Comparison of ENCODE assay signal across 33 cellular contexts in the genomic region with DNA sequence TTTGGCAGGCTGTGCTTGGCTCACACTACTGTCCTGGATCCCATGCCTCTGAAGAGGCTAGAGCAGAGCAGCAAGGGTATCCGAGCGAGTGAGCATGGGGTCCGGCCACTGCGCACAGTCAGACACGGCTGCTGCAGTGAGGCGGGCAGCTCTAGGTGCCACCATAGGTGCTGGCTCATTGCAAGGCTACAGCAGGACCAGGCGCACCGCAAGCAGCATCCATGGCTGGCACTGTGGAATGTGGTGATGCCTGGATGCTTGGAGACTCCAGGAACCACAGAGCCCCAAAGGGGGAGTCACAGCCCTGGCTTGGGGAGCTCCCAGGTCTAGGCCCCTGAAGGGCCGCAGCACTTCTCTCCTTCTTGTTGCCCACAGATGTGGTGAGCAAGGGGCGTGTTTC. TPM values are rescaled to one million over a fixed set of nuclear protein-coding genes. Genes with fewer than 3 reads are reported as not detected.
DNase-seq lines count a peak whose midpoint lies in the region; ATAC-seq, FAIRE-seq and TF ChIP-seq lines count a peak whose summit lies in the region.
"Had no signal": no experiment of that assay in that cellular context is flagged by ENCODE, and none has a peak within 500 bp of the region (broad histone marks: within the 10 kb centered on the region; RNA-seq: fewer than 3 reads in every experiment).

No MANE protein-coding gene starts in this region.

- BruUV-seq in OCI-LY7 (replicated peaks; lab: Mats Ljungman, UMichigan): no TSS peak

- H2BK5ac ChIP-seq in neuronal stem cell (ENCODE audit: low read length): no peak overlapping the region

- no peak overlapping the region for H2BK120ac ChIP-seq in neuronal stem cell (ENCODE audit: low read depth, low read length)

- no peak overlapping the region for H2BK12ac ChIP-seq in neuronal stem cell (ENCODE audit: low read length)

- H3K36me3 Mint-ChIP-seq in activated naive CD4-positive, alpha-beta T cell treated with anti-CD3 and anti-CD28 coated beads for 36 hours (ENCODE audit: low read depth): no peaks in the 10 kb centered on the region
- no peaks in the 10 kb centered on the region for H3K36me3 Mint-ChIP-seq in activated CD8-positive, alpha-beta T cell treated with anti-CD3 and anti-CD28 coated beads for 36 hours (ENCODE audit: low read depth)
- H3K36me3 Mint-ChIP-seq: brain; stimulated activated naive B cell treated with anti-CD40 and anti-IgM and Interleukin-4, amounts not matched to agents 10 μg/mL and 1 μg/mL and 100 μg/mL, for 72 hours had no signal

- no peak for DNase-seq in A549 (ENCODE audit: low read depth in 1 of 2, low spot score in 1 of 2)
- DNase-seq in M059J (ENCODE audit: low read depth): peak; percentile 71
- peak; percentile 11 for DNase-seq in amniotic epithelial cell (ENCODE audit: low read depth)
- DNase-seq in neuronal stem cell (ENCODE audit: low spot score): no peak
- DNase-seq in OCI-LY7 (ENCODE audit: low spot score): no peak
- no peak for DNase-seq in superior temporal gyrus (ENCODE audit: extremely low spot score)
- DNase-seq in activated naive CD4-positive, alpha-beta T cell treated with anti-CD3 and anti-CD28 coated beads for 36 hours: no peak
- DNase-seq in activated CD8-positive, alpha-beta T cell treated with anti-CD3 and anti-CD28 coated beads for 36 hours: no peak
- DNase-seq: 8988T; activated CD4-positive, alpha-beta T cell treated with anti-CD3 and anti-CD28 coated beads for 4 hours; activated gamma-delta T cell; activated T-cell treated with anti-CD3 and anti-CD28 coated beads, Interleukin-2, amount 50 U/mL, for 24 hours; GF-D8; heart right ventricle; lower lobe of right lung; mucosa of descending colon; NCI-H1105 treated with DMSO at 0.1 percent for 48 hours; NCI-H2029; nephron progenitor cell; RPMI8226; stimulated activated CD4-positive, alpha-beta T cell treated with anti-CD3 and anti-CD28 coated beads, Interleukin-12 subunit alpha, Interleukin-12 subunit beta, amount 100 ng/mL, for 4 hours; stimulated activated CD4-positive, alpha-beta T cell treated with anti-CD3 and anti-CD28 coated beads, Interleukin-4, amount 100 ng/mL, for 24 hours; stimulated activated naive B cell treated with anti-CD40 and anti-IgM and Interleukin-4, amounts not matched to agents 10 μg/mL and 1 μg/mL and 100 μg/mL, for 72 hours; T-helper 17 cell had no signal

- no peaks in the 10 kb centered on the region for H4K20me1 ChIP-seq in OCI-LY7 (ENCODE audit: insufficient read depth, low read length)

- H2AFZ ChIP-seq in neuronal stem cell (ENCODE audit: low read length): no peak overlapping the region
- no peak overlapping the region for H2AFZ ChIP-seq in OCI-LY7 (ENCODE audit: low read length)

- no peaks in the 10 kb centered on the region for H3K79me1 ChIP-seq in neuronal stem cell (ENCODE audit: low read depth, low read length)

- H3K36me3 ChIP-seq in neuronal stem cell (replicated peaks in 1 of 2; ENCODE audit: control insufficient read depth in 2 of 2, insufficient read depth in 2 of 2, low read length in 2 of 2) (no peaks in the 10 kb centered on the region), OCI-LY7 (ENCODE audit: insufficient read depth, low read length) (no peaks in the 10 kb centered on the region)
- H3K36me3 ChIP-seq: HAP-1, heart right ventricle, lower lobe of right lung, pancreas, right atrium auricular region had no signal

- no peak for TF ChIP-seq EP300 in A549 (IDR thresholded peaks at IDR 0.05)

- CTCF ChIA-PET in A549 (lab: Yijun Ruan, JAX) (no interaction called here), OCI-LY7 (lab: Charles Lee; ENCODE audit: unreplicated experiment) (no interaction called here)
- CTCF ChIA-PET in activated naive CD4-positive, alpha-beta T cell treated with anti-CD3 and anti-CD28 coated beads for 36 hours (lab: Charles Lee): no interaction called here
- CTCF ChIA-PET in activated CD8-positive, alpha-beta T cell treated with anti-CD3 and anti-CD28 coated beads for 36 hours (lab: Charles Lee): no interaction called here

- no peak overlapping the region for H3K4me3 Mint-ChIP-seq in activated naive CD4-positive, alpha-beta T cell treated with anti-CD3 and anti-CD28 coated beads for 36 hours
- H3K4me3 Mint-ChIP-seq in activated CD8-positive, alpha-beta T cell treated with anti-CD3 and anti-CD28 coated beads for 36 hours: no peak overlapping the region
- H3K4me3 Mint-ChIP-seq: activated T-cell treated with anti-CD3 and anti-CD28 coated beads, Interleukin-2, amount 50 U/mL, for 24 hours; brain; nephron progenitor cell; stimulated activated naive B cell treated with anti-CD40 and anti-IgM and Interleukin-4, amounts not matched to agents 10 μg/mL and 1 μg/mL and 100 μg/mL, for 72 hours; T-helper 17 cell had no signal

- WGBS in A549 (ENCODE audit: missing lambda C conversion rate): 90% methylated on average over 7 of the region's 10 CpGs
- no CpG with 5 or more reads among the region's 10 CpGs for WGBS in neuronal stem cell (ENCODE audit: extremely low coverage in 2 of 2, insufficient read length in 2 of 2, insufficient replicate concordance in 1 of 2), 2 donors

- no peak overlapping the region for H3K14ac ChIP-seq in neuronal stem cell (ENCODE audit: low read length)

- intact Hi-C loops in OCI-LY7 (cut with micrococcal nuclease; ENCODE audit: unreplicated experiment): no loop called here
- intact Hi-C loops in activated naive CD4-positive, alpha-beta T cell treated with anti-CD3 and anti-CD28 coated beads for 36 hours (cut with micrococcal nuclease): no loop called here
- intact Hi-C loops in activated CD8-positive, alpha-beta T cell treated with anti-CD3 and anti-CD28 coated beads for 36 hours (cut with micrococcal nuclease): no loop called here

- no peak for TF ChIP-seq POLR2A in A549 (IDR thresholded peaks at IDR 0.05; ENCODE audit: low read length)

- POLR2A ChIA-PET in A549 (lab: Yijun Ruan, JAX): no interaction called here
- POLR2A ChIA-PET in OCI-LY7 (lab: Charles Lee): interaction anchor here (0.8 kb wide), 1 partner anchor 16 kb away, joined by 3 read pairs; no protein-coding TSS in a partner anchor
- POLR2A ChIA-PET in activated CD8-positive, alpha-beta T cell treated with anti-CD3 and anti-CD28 coated beads for 36 hours (lab: Charles Lee): no interaction called here

- H3K4me3 ChIP-seq in A549 (no peak overlapping the region), neuronal stem cell (ENCODE audit: low read length in 2 of 2) (no peak overlapping the region), OCI-LY7 (ENCODE audit: low read depth, low read length, poor library complexity, severe bottlenecking) (no peak overlapping the region)
- H3K4me3 ChIP-seq: HAP-1, heart right ventricle, lower lobe of right lung, mucosa of descending colon, pancreas, right atrium auricular region, SK-N-MC had no signal

- no peak overlapping the region for H4K91ac ChIP-seq in neuronal stem cell (ENCODE audit: low read depth, low read length, poor library complexity)

- H2BK15ac ChIP-seq in neuronal stem cell (ENCODE audit: low read length): no peak overlapping the region

- no peak overlapping the region for H3K23ac ChIP-seq in neuronal stem cell (ENCODE audit: low read depth, low read length, poor library complexity)

- H2AK5ac ChIP-seq in neuronal stem cell (ENCODE audit: low read depth, low read length): no peak overlapping the region

- no peaks in the 10 kb centered on the region for H3K9me3 ChIP-seq in A549
- no peaks in the 10 kb centered on the region for H3K9me3 ChIP-seq in neuronal stem cell (replicated peaks in 1 of 2; ENCODE audit: control insufficient read depth in 2 of 2, insufficient read depth in 1 of 2, low read depth in 1 of 2, low read length in 2 of 2)
- H3K9me3 ChIP-seq in OCI-LY7 (ENCODE audit: low read length): no peaks in the 10 kb centered on the region
- H3K9me3 ChIP-seq: HAP-1, heart right ventricle, lower lobe of right lung, mucosa of descending colon, pancreas, right atrium auricular region had no signal

- 0 out of 3 replicates have a peak overlapping the region, but pooled peaks have one; percentile 15 for H3K4me2 ChIP-seq in A549
- no peak overlapping the region for H3K4me2 ChIP-seq in neuronal stem cell (ENCODE audit: insufficient read depth, low read length, poor library complexity, severe bottlenecking)
- no peak overlapping the region for H3K4me2 ChIP-seq in OCI-LY7 (ENCODE audit: low read length)

- H3K9me2 ChIP-seq in OCI-LY7 (ENCODE audit: insufficient read depth, low read length): no peaks in the 10 kb centered on the region

- H3K18ac ChIP-seq in neuronal stem cell (ENCODE audit: low read length): peak overlapping the region; percentile 63

- H3K79me2 ChIP-seq in OCI-LY7 (ENCODE audit: insufficient read depth, low read depth, low read length): no peaks in the 10 kb centered on the region

- TF ChIP-seq CTCF in A549 (IDR thresholded peaks at IDR 0.05) (no peak), OCI-LY7 (conservative IDR thresholded peaks at IDR 0.05; ENCODE audit: low read length) (no peak)
- no peak for TF ChIP-seq CTCF in activated CD8-positive, alpha-beta T cell treated with anti-CD3 and anti-CD28 coated beads for 36 hours (IDR thresholded peaks at IDR 0.05)

- H3K4me1 ChIP-seq in A549 (peaks cover 28% of the 10 kb centered on the region; the same call in 2 of the 3 replicates), neuronal stem cell (ENCODE audit: control insufficient read depth in 2 of 2, insufficient read depth in 1 of 2, low read depth in 1 of 2, low read length in 2 of 2) (no peaks in the 10 kb centered on the region), OCI-LY7 (ENCODE audit: insufficient read depth, low read length, poor library complexity, severe bottlenecking) (peaks cover 9% of the 10 kb centered on the region)
- H3K4me1 ChIP-seq: HAP-1, pancreas, right atrium auricular region had no signal

- no peaks in the 10 kb centered on the region for H3K9me3 Mint-ChIP-seq in activated naive CD4-positive, alpha-beta T cell treated with anti-CD3 and anti-CD28 coated beads for 36 hours
- no peaks in the 10 kb centered on the region for H3K9me3 Mint-ChIP-seq in activated CD8-positive, alpha-beta T cell treated with anti-CD3 and anti-CD28 coated beads for 36 hours
- H3K9me3 Mint-ChIP-seq: activated T-cell treated with anti-CD3 and anti-CD28 coated beads, Interleukin-2, amount 50 U/mL, for 24 hours; brain; nephron progenitor cell; stimulated activated naive B cell treated with anti-CD40 and anti-IgM and Interleukin-4, amounts not matched to agents 10 μg/mL and 1 μg/mL and 100 μg/mL, for 72 hours had no signal

- no peak overlapping the region for H3K9ac ChIP-seq in neuronal stem cell (ENCODE audit: low read depth, low read length, poor library complexity)

- H3K27ac ChIP-seq in A549 (peak overlapping the region in 1 of 2 experiments; percentile 70; a peak in 3 of 6 replicates), neuronal stem cell (replicated peaks; ENCODE audit: low read length) (no peak overlapping the region), OCI-LY7 (ENCODE audit: low read depth, low read length, poor library complexity, severe bottlenecking) (no peak overlapping the region)
- H3K27ac ChIP-seq: heart right ventricle, lower lobe of right lung, pancreas, right atrium auricular region, SK-N-MC had no signal

- H3K27me3 ChIP-seq in neuronal stem cell (ENCODE audit: control insufficient read depth in 3 of 3, insufficient read depth in 3 of 3, low read depth in 1 of 3, low read length in 3 of 3): no peaks in the 10 kb centered on the region
- H3K27me3 ChIP-seq: heart right ventricle, pancreas, right atrium auricular region had no signal

- FAIRE-seq in A549 (lab: Jason Lieb, UNC): no peak
- FAIRE-seq: pancreas had no signal

- H3K4ac ChIP-seq in neuronal stem cell (ENCODE audit: low read length): no peak overlapping the region

- TF ChIP-seq RAD21 in A549 (conservative IDR thresholded peaks at IDR 0.05 in 1 of 2, IDR thresholded peaks at IDR 0.05 in 1 of 2): no peak

- H3K27ac Mint-ChIP-seq in activated naive CD4-positive, alpha-beta T cell treated with anti-CD3 and anti-CD28 coated beads for 36 hours: no peak overlapping the region
- H3K27ac Mint-ChIP-seq in activated CD8-positive, alpha-beta T cell treated with anti-CD3 and anti-CD28 coated beads for 36 hours: no peak overlapping the region
- H3K27ac Mint-ChIP-seq: activated T-cell treated with anti-CD3 and anti-CD28 coated beads, Interleukin-2, amount 50 U/mL, for 24 hours; brain; nephron progenitor cell; stimulated activated naive B cell treated with anti-CD40 and anti-IgM and Interleukin-4, amounts not matched to agents 10 μg/mL and 1 μg/mL and 100 μg/mL, for 72 hours; T-helper 17 cell had no signal

- peaks cover 13% of the 10 kb centered on the region for H3K4me1 Mint-ChIP-seq in activated naive CD4-positive, alpha-beta T cell treated with anti-CD3 and anti-CD28 coated beads for 36 hours (ENCODE audit: low read depth)
- H3K4me1 Mint-ChIP-seq in activated CD8-positive, alpha-beta T cell treated with anti-CD3 and anti-CD28 coated beads for 36 hours (ENCODE audit: low read depth): peaks cover 13% of the 10 kb centered on the region
- H3K4me1 Mint-ChIP-seq: brain, nephron progenitor cell had no signal

- no peaks in the 10 kb centered on the region for H3K27me3 Mint-ChIP-seq in activated naive CD4-positive, alpha-beta T cell treated with anti-CD3 and anti-CD28 coated beads for 36 hours (ENCODE audit: low read depth)
- H3K27me3 Mint-ChIP-seq in activated CD8-positive, alpha-beta T cell treated with anti-CD3 and anti-CD28 coated beads for 36 hours: no peaks in the 10 kb centered on the region
- H3K27me3 Mint-ChIP-seq: activated T-cell treated with anti-CD3 and anti-CD28 coated beads, Interleukin-2, amount 50 U/mL, for 24 hours; stimulated activated naive B cell treated with anti-CD40 and anti-IgM and Interleukin-4, amounts not matched to agents 10 μg/mL and 1 μg/mL and 100 μg/mL, for 72 hours; T-helper 17 cell had no signal

- peak in 1 of 2 experiments; percentile 46; a peak in 3 of 6 replicates for ATAC-seq in A549
- no peak for ATAC-seq in activated CD8-positive, alpha-beta T cell treated with anti-CD3 and anti-CD28 coated beads for 36 hours
- ATAC-seq: heart right ventricle; lower lobe of right lung; mucosa of descending colon; pancreas; stimulated activated naive B cell treated with anti-CD40 and anti-IgM and Interleukin-4, amounts not matched to agents 10 μg/mL and 1 μg/mL and 100 μg/mL, for 72 hours; T-helper 17 cell had no signal

- no peak overlapping the region for H4K8ac ChIP-seq in neuronal stem cell (ENCODE audit: low read depth, low read length)

RNA-seq across cellular contexts. Expression of a gene that starts 47.2 kb away (rescaled TPM):
- polyA plus RNA-seq in A549 (2011; rRNA removed) (not detected in 2 replicates), A549 (2017; fragmentation: RNase III; extraction: RNeasy Plus Mini Kit Qiagen cat#74134 plus additional on column Dnase treatment) (not detected in 3 replicates)
- not detected in 2 replicates for polyA plus RNA-seq in A549 (2012; cell fraction: cytosol; rRNA removed)
- polyA plus RNA-seq in A549 (2012; cell fraction: nucleus; rRNA removed): not detected in 2 replicates
- not detected in 2 replicates for polyA minus RNA-seq in A549 (2011; rRNA and poly(A)+ RNA removed)
- total RNA-seq in M059J (2014; rRNA removed; shearing (Covaris generic)): 0.84 TPM in 1 of 2 replicates, not detected in the other
- not detected for polyA plus RNA-seq in neuronal stem cell (2013, experiment 1 of 2)
- polyA plus RNA-seq in neuronal stem cell (2013, experiment 2 of 2): not detected
- 0.66 TPM in 1 of 2 replicates, not detected in the other for total RNA-seq in OCI-LY7 (2014; rRNA removed; shearing (Covaris generic))
- 0.90 TPM in 1 of 2 replicates, not detected in the other for total RNA-seq in OCI-LY7 (2022)
- total RNA-seq in activated naive CD4-positive, alpha-beta T cell treated with anti-CD3 and anti-CD28 coated beads for 36 hours: not detected
- not detected for total RNA-seq in activated CD8-positive, alpha-beta T cell treated with anti-CD3 and anti-CD28 coated beads for 36 hours
- total RNA-seq: activated CD8-positive, alpha-beta memory T cell treated with anti-CD3 and anti-CD28 coated beads for 36 hours; epithelial cell of proximal tubule; heart right ventricle; lower lobe of right lung; mucosa of descending colon; pancreas; right atrium auricular region; T-helper 17 cell; temporal lobe had no signal
- polyA plus RNA-seq: BJ, heart right ventricle, pancreas had no signal

Comparison
In these comparisons a context has a peak if more than half of its experiments do, and no peak if none do; other contexts are left out.
1. DNase-seq: peak in M059J (single experiment) and amniotic epithelial cell (single experiment); none in A549 (0 of 2), neuronal stem cell (single experiment), OCI-LY7 (single experiment), superior temporal gyrus (single experiment), activated naive CD4-positive, alpha-beta T cell treated with anti-CD3 and anti-CD28 coated beads for 36 hours (single experiment) and activated CD8-positive, alpha-beta T cell treated with anti-CD3 and anti-CD28 coated beads for 36 hours (single experiment).